In the genomic region with DNA sequence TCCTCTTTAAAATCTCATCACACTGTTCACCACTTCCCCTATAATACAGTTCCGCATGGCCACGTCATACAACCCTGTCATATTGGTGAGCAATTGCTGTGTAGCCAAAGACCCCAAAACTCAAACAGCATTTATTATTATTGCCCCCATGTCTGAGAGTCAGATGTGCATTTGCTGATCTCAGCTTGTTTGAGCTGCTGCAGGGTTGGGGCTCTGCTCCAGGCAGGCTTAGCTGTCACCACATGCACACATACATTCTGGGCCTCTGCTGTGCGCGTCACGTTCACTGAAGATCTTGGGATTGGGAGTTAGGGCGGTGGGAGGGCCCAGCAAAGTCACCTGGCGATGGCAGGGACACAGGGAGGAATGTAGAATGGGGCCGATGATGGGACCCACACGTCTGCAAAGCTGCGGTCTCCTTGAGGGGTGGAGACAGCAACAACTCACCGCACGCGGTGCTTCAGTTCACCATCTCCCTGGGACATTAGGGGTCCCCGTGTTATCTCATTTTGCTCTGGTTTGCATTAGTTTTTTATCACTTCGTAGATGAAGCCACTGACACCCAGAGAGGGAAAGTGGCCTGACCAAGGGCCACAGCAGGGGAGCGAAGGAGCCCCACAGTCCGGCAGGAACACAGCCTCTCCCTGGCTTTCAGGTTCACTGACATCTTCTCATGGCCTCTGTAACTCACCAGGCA, we compare ENCODE assay signal across 17 cellular contexts. TPM values are rescaled to one million over a fixed set of nuclear protein-coding genes. Genes with fewer than 3 reads are reported as not detected.
DNase-seq lines count a peak whose midpoint lies in the region; ATAC-seq and TF ChIP-seq lines count a peak whose summit lies in the region.
"Had no signal": no experiment of that assay in that cellular context is flagged by ENCODE, and none has a peak within 500 bp of the region (broad histone marks: within the 10 kb centered on the region; RNA-seq: fewer than 3 reads in every experiment).

No MANE protein-coding gene starts in this region.

- peak overlapping the region; percentile 97 for H3K27ac ChIP-seq in neutrophil

- H3K27ac Mint-ChIP-seq in T-helper 17 cell = peak overlapping the region; percentile 86

- H3K27me3 Mint-ChIP-seq in T-helper 17 cell = peaks cover 15% of the 10 kb centered on the region

- H3K4me3 ChIP-seq in neutrophil (ENCODE audit: low read depth in 1 of 2, low read length in 1 of 2) = no peak overlapping the region

- peaks cover 42% of the 10 kb centered on the region for H3K4me1 Mint-ChIP-seq in T-helper 17 cell

- H3K9me3 ChIP-seq in T-helper 17 cell (ENCODE audit: control insufficient read depth, low read length, poor library complexity, severe bottlenecking) (no peaks in the 10 kb centered on the region), neutrophil (no peaks in the 10 kb centered on the region)

- H3K4me1 ChIP-seq in neutrophil (ENCODE audit: control insufficient read depth in 1 of 2, insufficient read depth in 1 of 2, low read depth in 1 of 2, low read length in 1 of 2) = peaks cover 49 to 56% of the 10 kb centered on the region in 2 experiments

- no peaks in the 10 kb centered on the region for H3K36me3 ChIP-seq in neutrophil

- no peak for ATAC-seq in T-helper 17 cell

- TF ChIP-seq CTCF in neutrophil (IDR thresholded peaks at IDR 0.05) = no peak

- no peak overlapping the region for H3K4me3 Mint-ChIP-seq in T-helper 17 cell

- DNase-seq in activated effector memory CD4-positive, alpha-beta T cell treated with anti-CD3 and anti-CD28 coated beads, Interleukin-2, amount 50 U/mL, for 16 hours = peak; percentile 61
- no peak for DNase-seq in activated effector memory CD4-positive, alpha-beta T cell treated with Interleukin-2 at 50 U/mL for 16 hours
- DNase-seq in T-helper 17 cell (no peak), superior temporal gyrus (ENCODE audit: extremely low spot score) (no peak), NCI-H345 (lab: John Stamatoyannopoulos, UW) (no peak)
- no peak for DNase-seq in activated CD4-positive, CD25-positive, alpha-beta regulatory T cell treated with anti-CD3 and anti-CD28 coated beads, Interleukin-2, amount 50 U/mL, for 72 hours
- DNase-seq: C1 segment of cervical spinal cord, DMS79, NCI-H1105, NCI-H1694 treated with DMSO at 0.1 percent for 48 hours, NCI-H2107, NCI-H2227 treated with DMSO at 0.1 percent for 48 hours, NCI-H524, NCI-H82 had no signal

- H3K36me3 Mint-ChIP-seq in T-helper 17 cell (ENCODE audit: low read depth) = no peaks in the 10 kb centered on the region

- no peaks in the 10 kb centered on the region for H3K27me3 ChIP-seq in neutrophil

RNA-seq across cellular contexts. Expression of gene CD93, which starts 37.0 kb away (rescaled TPM):
- 1 to 10 TPM; 2.1 to 6.4 TPM for total RNA-seq in T-helper 17 cell
- total RNA-seq: H4, SK-MEL-5 had no signal
